Comparison of ENCODE assay signal across 1 cellular context in genomic region chr17:28861393-28862203, GRCh38.
TF ChIP-seq lines count a peak whose summit lies in the region.

No MANE protein-coding gene starts in this region.

TF ChIP-seq in K562, 482 proteins besides CTCF, POLR2A, EP300 and RAD21 (continued from another document):
- peak; percentile 32 for TF ChIP-seq PRDM10 (IDR thresholded peaks at IDR 0.05; ENCODE audit: partially characterized antibody)
- TF ChIP-seq TRIM28 (IDR thresholded peaks at IDR 0.05), result no peak
- TF ChIP-seq SMAD2 (IDR thresholded peaks at IDR 0.05; ENCODE audit: low read depth, low read length), result no peak
- TF ChIP-seq BCL6 (CRISPR knock-in tag; IDR thresholded peaks at IDR 0.05), result no peak
- TF ChIP-seq MEF2A (IDR thresholded peaks at IDR 0.05; ENCODE audit: control insufficient read depth, low read depth, low read length), result no peak
- TF ChIP-seq SRSF3 (IDR thresholded peaks at IDR 0.05; ENCODE audit: insufficient read depth, low read length), result no peak
- TF ChIP-seq MAFG (tag; conservative IDR thresholded peaks at IDR 0.05), result no peak
- no peak for TF ChIP-seq ZKSCAN3 (CRISPR knock-in tag; IDR thresholded peaks at IDR 0.05)
